Comparison of ENCODE assay signal across 9 cellular contexts in the genomic region with DNA sequence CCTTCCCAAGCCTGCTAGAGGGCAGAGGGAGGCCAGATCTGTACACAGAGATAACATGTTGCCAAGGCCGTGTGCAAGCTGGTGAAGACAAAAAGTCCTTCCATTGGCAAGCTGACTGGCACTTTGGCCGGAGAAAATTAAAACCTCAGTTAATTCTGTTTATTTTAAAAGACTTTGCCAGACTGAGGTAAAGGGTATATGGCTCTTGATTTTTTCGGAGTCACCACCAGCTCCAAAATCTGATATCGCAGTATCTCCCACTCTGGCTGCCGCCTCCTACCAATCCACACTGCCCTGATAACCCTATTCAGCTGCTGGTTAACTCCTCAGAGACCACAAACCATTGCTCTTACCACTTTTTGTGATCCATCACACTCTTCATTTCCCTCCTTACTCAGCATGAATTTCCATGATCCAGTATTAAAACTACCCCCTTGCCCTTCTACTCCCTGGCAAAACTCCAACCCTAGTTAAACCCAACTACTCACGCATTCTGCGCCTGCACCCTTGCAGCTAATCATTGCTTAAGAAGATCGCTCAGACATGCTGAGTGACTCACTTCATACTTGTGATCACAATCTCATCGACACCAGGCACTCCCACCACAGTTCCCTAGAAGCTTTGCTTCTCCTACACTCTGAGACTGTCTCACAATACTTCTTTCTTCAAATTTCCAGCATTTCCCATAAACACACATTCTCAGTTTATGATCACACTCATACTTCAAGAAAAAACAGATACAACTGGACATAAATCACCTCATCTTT. TPM values are rescaled to one million over a fixed set of nuclear protein-coding genes. Genes with fewer than 3 reads are reported as not detected.
DNase-seq lines count a peak whose midpoint lies in the region; ATAC-seq and TF ChIP-seq lines count a peak whose summit lies in the region.
"Had no signal": no experiment of that assay in that cellular context is flagged by ENCODE, and none has a peak within 500 bp of the region (broad histone marks: within the 10 kb centered on the region; RNA-seq: fewer than 3 reads in every experiment).

No MANE protein-coding gene starts in this region.

- H3K4me3 ChIP-seq in HUES48 (ENCODE audit: low read depth, low read length) (no peak overlapping the region), epithelial cell of proximal tubule (ENCODE audit: low read depth, low read length) (peak overlapping the region; percentile 41), urinary bladder (ENCODE audit: low read depth, low read length) (no peak overlapping the region)

- TF ChIP-seq CTCF in AG09319 (IDR thresholded peaks at IDR 0.05; ENCODE audit: low read depth, low read length) = no peak
- no peak for TF ChIP-seq CTCF in WTC11 (IDR thresholded peaks at IDR 0.05)
- no peak for TF ChIP-seq CTCF in epithelial cell of proximal tubule (conservative IDR thresholded peaks at IDR 0.05; ENCODE audit: low read depth, low read length)

- POLR2A ChIA-PET in WTC11 (lab: Charles Lee) = no interaction called here

- peak overlapping the region; percentile 75 for H3K27ac Mint-ChIP-seq in WTC11

- no peaks in the 10 kb centered on the region for H3K27me3 Mint-ChIP-seq in WTC11 (ENCODE audit: low read depth)

- no peaks in the 10 kb centered on the region for H3K9me3 Mint-ChIP-seq in WTC11

- H3K36me3 Mint-ChIP-seq in WTC11 = no peaks in the 10 kb centered on the region

- peaks cover 17% of the 10 kb centered on the region for H3K4me1 ChIP-seq in HUES48 (ENCODE audit: control insufficient read depth, insufficient read depth, low read length)
- H3K4me1 ChIP-seq in urinary bladder (ENCODE audit: insufficient read depth) = no peaks in the 10 kb centered on the region

- 11% methylated on average over 9 of the region's 9 CpGs for WGBS in urinary bladder

- no peaks in the 10 kb centered on the region for H3K36me3 ChIP-seq in HUES48 (ENCODE audit: control insufficient read depth, insufficient read depth, low read length)
- no peaks in the 10 kb centered on the region for H3K36me3 ChIP-seq in urinary bladder (ENCODE audit: insufficient read depth)
- H3K36me3 ChIP-seq: neutrophil had no signal

- H3K4me1 Mint-ChIP-seq in WTC11 = peaks cover 17% of the 10 kb centered on the region

- H3K4me3 Mint-ChIP-seq in WTC11 = no peak overlapping the region

- H3K27ac ChIP-seq in HUES48 (ENCODE audit: low read depth, low read length) (peak overlapping the region; percentile 37), urinary bladder (ENCODE audit: low read depth) (peak overlapping the region; percentile 56)
- H3K27ac ChIP-seq: neutrophil had no signal

- no peak for ATAC-seq in WTC11
- no peak for ATAC-seq in HG03521 (IDR thresholded peaks at IDR 0.05; ENCODE audit: unreplicated experiment)

- CTCF ChIA-PET in WTC11 (lab: Charles Lee) = interaction anchor here (0.9 to 2.1 kb wide), 5 partner anchors 14 to 86 kb away, joined by 3 to 14 read pairs (median 4); no protein-coding TSS in a partner anchor

- no peak overlapping the region for H3K9ac ChIP-seq in HUES48 (ENCODE audit: low read depth, low read length)

- H3K27me3 ChIP-seq in HUES48 (ENCODE audit: control insufficient read depth, insufficient read depth, low read length) = no peaks in the 10 kb centered on the region

- H3K9me3 ChIP-seq in HUES48 (ENCODE audit: control insufficient read depth, insufficient read depth, low read length) = no peaks in the 10 kb centered on the region
- H3K9me3 ChIP-seq: neutrophil had no signal

- peak; percentile 90 for DNase-seq in AG09319 (ENCODE audit: extremely low read depth, low read depth)
- DNase-seq in WTC11 (ENCODE audit: low spot score) = no peak
- DNase-seq in epithelial cell of proximal tubule (ENCODE audit: low read depth) = peak; percentile 99
- peak; percentile 85 for DNase-seq in myocyte (ENCODE audit: low read depth)
- DNase-seq in NCI-H526 (lab: John Stamatoyannopoulos, UW) = no peak

TF ChIP-seq in WTC11, 78 proteins besides CTCF, POLR2A, EP300 and RAD21:
- TF ChIP-seq IRF2 (CRISPR knock-in tag; IDR thresholded peaks at IDR 0.05; ENCODE audit: borderline replicate concordance, low read depth) = no peak
- TF ChIP-seq, protein P1, sequence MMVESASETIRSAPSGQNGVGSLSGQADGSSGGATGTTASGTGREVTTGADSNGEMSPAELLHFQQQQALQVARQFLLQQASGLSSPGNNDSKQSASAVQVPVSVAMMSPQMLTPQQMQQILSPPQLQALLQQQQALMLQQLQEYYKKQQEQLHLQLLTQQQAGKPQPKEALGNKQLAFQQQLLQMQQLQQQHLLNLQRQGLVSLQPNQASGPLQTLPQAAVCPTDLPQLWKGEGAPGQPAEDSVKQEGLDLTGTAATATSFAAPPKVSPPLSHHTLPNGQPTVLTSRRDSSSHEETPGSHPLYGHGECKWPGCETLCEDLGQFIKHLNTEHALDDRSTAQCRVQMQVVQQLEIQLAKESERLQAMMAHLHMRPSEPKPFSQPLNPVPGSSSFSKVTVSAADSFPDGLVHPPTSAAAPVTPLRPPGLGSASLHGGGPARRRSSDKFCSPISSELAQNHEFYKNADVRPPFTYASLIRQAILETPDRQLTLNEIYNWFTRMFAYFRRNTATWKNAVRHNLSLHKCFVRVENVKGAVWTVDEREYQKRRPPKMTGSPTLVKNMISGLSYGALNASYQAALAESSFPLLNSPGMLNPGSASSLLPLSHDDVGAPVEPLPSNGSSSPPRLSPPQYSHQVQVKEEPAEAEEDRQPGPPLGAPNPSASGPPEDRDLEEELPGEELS (CRISPR knock-in tag; IDR thresholded peaks at IDR 0.05) = no peak
- TF ChIP-seq SOX15 (CRISPR knock-in tag; IDR thresholded peaks at IDR 0.05) = no peak
- no peak for TF ChIP-seq ZBTB21 (CRISPR knock-in tag; IDR thresholded peaks at IDR 0.05; ENCODE audit: borderline replicate concordance)
- TF ChIP-seq CBFB (CRISPR knock-in tag; IDR thresholded peaks at IDR 0.05; ENCODE audit: low read depth) = no peak
- TF ChIP-seq NR1H2 (CRISPR knock-in tag; IDR thresholded peaks at IDR 0.05) = no peak
- no peak for TF ChIP-seq ZNF423 (CRISPR knock-in tag; IDR thresholded peaks at IDR 0.05)
- TF ChIP-seq NR2C2 (CRISPR knock-in tag; IDR thresholded peaks at IDR 0.05) = no peak
- no peak for TF ChIP-seq ZNF232 (CRISPR knock-in tag; IDR thresholded peaks at IDR 0.05)
- TF ChIP-seq ESRRA (CRISPR knock-in tag; IDR thresholded peaks at IDR 0.05; ENCODE audit: borderline replicate concordance) = no peak
- TF ChIP-seq OVOL2 (CRISPR knock-in tag; IDR thresholded peaks at IDR 0.05; ENCODE audit: borderline replicate concordance) = no peak
- no peak for TF ChIP-seq NFATC4 (CRISPR knock-in tag; IDR thresholded peaks at IDR 0.05)
- TF ChIP-seq, protein P2, sequence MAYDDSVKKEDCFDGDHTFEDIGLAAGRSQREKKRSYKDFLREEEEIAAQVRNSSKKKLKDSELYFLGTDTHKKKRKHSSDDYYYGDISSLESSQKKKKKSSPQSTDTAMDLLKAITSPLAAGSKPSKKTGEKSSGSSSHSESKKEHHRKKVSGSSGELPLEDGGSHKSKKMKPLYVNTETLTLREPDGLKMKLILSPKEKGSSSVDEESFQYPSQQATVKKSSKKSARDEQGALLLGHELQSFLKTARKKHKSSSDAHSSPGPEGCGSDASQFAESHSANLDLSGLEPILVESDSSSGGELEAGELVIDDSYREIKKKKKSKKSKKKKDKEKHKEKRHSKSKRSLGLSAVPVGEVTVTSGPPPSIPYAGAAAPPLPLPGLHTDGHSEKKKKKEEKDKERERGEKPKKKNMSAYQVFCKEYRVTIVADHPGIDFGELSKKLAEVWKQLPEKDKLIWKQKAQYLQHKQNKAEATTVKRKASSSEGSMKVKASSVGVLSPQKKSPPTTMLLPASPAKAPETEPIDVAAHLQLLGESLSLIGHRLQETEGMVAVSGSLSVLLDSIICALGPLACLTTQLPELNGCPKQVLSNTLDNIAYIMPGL (CRISPR knock-in tag; IDR thresholded peaks at IDR 0.05) = no peak
TF ChIP-seq in WTC11: peak in this region for 0.

RNA-seq across cellular contexts. Expression of a gene that starts 5.8 kb away (rescaled TPM):
- 43.7 to 47.7 TPM (median 44.6 TPM) in 3 replicates for total RNA-seq in WTC11 (2021)
- 26.6 and 28.5 TPM in 2 replicates for total RNA-seq in epithelial cell of proximal tubule
- 30.5 and 32.3 TPM in 2 replicates for total RNA-seq in myocyte
- 9.9 TPM for polyA plus RNA-seq in myocyte (2012)
- total RNA-seq in urinary bladder = 45.2 TPM
- 28.3 TPM for polyA plus RNA-seq in urinary bladder

RNA-seq across cellular contexts. Expression of a gene that starts 57.7 kb away (rescaled TPM):
- total RNA-seq in WTC11 (2021) (9.2 to 11.6 TPM (median 11.0 TPM) in 3 replicates), epithelial cell of proximal tubule (10.4 and 19.9 TPM in 2 replicates), myocyte (16.7 and 18.7 TPM in 2 replicates), urinary bladder (15.1 TPM)
- polyA plus RNA-seq in myocyte (2012) = 15.6 TPM
- polyA plus RNA-seq in urinary bladder = 9.5 TPM

Comparison
In these comparisons a context has a peak if more than half of its experiments do, and no peak if none do; other contexts are left out.
1. DNase-seq: peak in AG09319 (single experiment), epithelial cell of proximal tubule (single experiment) and myocyte (single experiment); none in WTC11 (single experiment) and NCI-H526 (0 of 2).